In the genomic region with DNA sequence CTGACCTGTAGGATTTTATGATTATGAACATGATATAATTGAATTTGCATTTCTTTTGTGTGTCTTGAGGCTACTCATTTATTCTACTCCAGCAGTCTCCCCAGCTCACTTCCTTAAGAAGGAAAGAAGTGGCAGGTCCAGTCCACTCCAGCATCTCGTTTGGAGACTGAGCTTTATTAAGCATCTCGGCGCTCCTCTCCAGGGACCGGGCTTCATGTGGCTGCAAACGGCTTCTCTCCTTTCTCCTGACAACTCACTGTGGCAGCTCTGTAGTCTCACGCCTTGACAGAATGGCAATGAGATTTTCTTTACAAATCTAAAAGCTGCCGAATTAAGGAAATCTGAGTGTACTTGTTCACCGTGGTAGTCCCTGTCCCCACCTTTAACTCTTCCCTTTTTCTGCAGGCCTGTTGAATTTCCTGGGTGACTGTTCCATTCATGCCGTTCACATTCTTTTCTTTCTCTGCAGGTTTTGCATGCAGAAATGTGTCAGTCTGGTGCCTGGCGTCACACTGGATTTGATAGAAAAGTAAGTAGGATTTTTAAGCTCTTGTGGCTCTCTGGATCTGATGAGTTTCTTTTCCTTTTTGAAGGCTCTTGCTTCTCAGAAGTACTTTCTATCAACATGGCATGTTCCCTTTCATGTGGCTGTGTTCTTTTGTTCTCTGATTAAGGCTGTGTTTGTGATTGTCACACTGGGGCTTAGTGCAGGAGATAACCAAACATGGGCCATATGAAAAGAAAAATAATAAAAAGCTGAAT, we compare ENCODE assay signal across 8 cellular contexts.
A peak's percentile ranks its signal among the peaks of the same experiment; 100 is the strongest.
DNase-seq lines count a peak whose midpoint lies in the region; ATAC-seq and TF ChIP-seq lines count a peak whose summit lies in the region.

No MANE protein-coding gene starts in this region.

- H3K4me3 Mint-ChIP-seq in CD4-positive, alpha-beta memory T cell = peak overlapping the region; percentile 71 to 92 (median 86)
- peak overlapping the region; percentile 75 for H3K4me3 Mint-ChIP-seq in central memory CD8-positive, alpha-beta T cell
- H3K4me3 Mint-ChIP-seq in osteocyte (ENCODE audit: unreplicated experiment) = peak overlapping the region; percentile 8

- H3K4me3 ChIP-seq in CD4-positive, alpha-beta memory T cell (ENCODE audit: low read length in 2 of 2) = peak overlapping the region in 1 of 2 donors; percentile 13
- H3K4me3 ChIP-seq in OCI-LY3 (ENCODE audit: low read length) = peak overlapping the region; percentile 5; the same call in 1 of the 2 replicates

- H2AFZ ChIP-seq in OCI-LY3 (ENCODE audit: low read depth, low read length) = no peak overlapping the region

- H3K4me1 ChIP-seq in CD4-positive, alpha-beta memory T cell (ENCODE audit: insufficient read depth, low read length) = peaks cover 74% of the 10 kb centered on the region
- peaks cover 38% of the 10 kb centered on the region for H3K4me1 ChIP-seq in OCI-LY3 (ENCODE audit: low read length)

- H3K79me2 ChIP-seq in OCI-LY3 (ENCODE audit: low read length) = 0 out of 2 replicates have a peak, but pooled peaks cover 10% of the 10 kb centered on the region

- peaks cover 12 to 32% of the 10 kb centered on the region in 2 donors for H3K36me3 Mint-ChIP-seq in CD4-positive, alpha-beta memory T cell
- H3K36me3 Mint-ChIP-seq in central memory CD8-positive, alpha-beta T cell (ENCODE audit: insufficient read depth) = peaks cover 22% of the 10 kb centered on the region
- H3K36me3 Mint-ChIP-seq in osteocyte (ENCODE audit: unreplicated experiment) = peaks cover 5% of the 10 kb centered on the region

- no peak overlapping the region for H3K9ac ChIP-seq in OCI-LY3 (ENCODE audit: low read length)

- H3K9me3 ChIP-seq in CD4-positive, alpha-beta memory T cell (ENCODE audit: control insufficient read depth in 1 of 2, low read length in 2 of 2) = no peaks in the 10 kb centered on the region
- no peaks in the 10 kb centered on the region for H3K9me3 ChIP-seq in OCI-LY3 (ENCODE audit: insufficient read depth, low read length)

- CTCF ChIA-PET in CD4-positive, alpha-beta memory T cell (lab: Charles Lee; ENCODE audit: partially characterized antibody) = interaction anchor here (0.7 to 5.3 kb wide), 12 partner anchors 9 to 215 kb away, joined by 3 to 29 read pairs (median 5); no protein-coding TSS in a partner anchor

- TF ChIP-seq CTCF in OCI-LY3 (IDR thresholded peaks at IDR 0.05; ENCODE audit: low read depth, low read length) (no peak), osteocyte (IDR thresholded peaks at IDR 0.05) (no peak)

- intact Hi-C loops in CD4-positive, alpha-beta memory T cell (cut with micrococcal nuclease) = loop anchor here (1.0 to 5.0 kb wide), 4 partner anchors 10 to 66 kb away; no protein-coding TSS in a partner anchor

- POLR2A ChIA-PET in CD4-positive, alpha-beta memory T cell (lab: Charles Lee; ENCODE audit: partially characterized antibody) = interaction anchor here (0.7 to 4.1 kb wide), 19 partner anchors 9 to 142 kb away, joined by 3 to 51 read pairs (median 4); no protein-coding TSS in a partner anchor

- peaks cover 61 to 84% (median 69%) of the 10 kb centered on the region in 4 donors for H3K4me1 Mint-ChIP-seq in CD4-positive, alpha-beta memory T cell
- H3K4me1 Mint-ChIP-seq in central memory CD8-positive, alpha-beta T cell = peaks cover 63% of the 10 kb centered on the region
- peaks cover 95% of the 10 kb centered on the region for H3K4me1 Mint-ChIP-seq in osteocyte (ENCODE audit: unreplicated experiment)

- H3K27me3 ChIP-seq in CD4-positive, alpha-beta memory T cell (ENCODE audit: insufficient read depth, low read length) = no peaks in the 10 kb centered on the region
- no peaks in the 10 kb centered on the region for H3K27me3 ChIP-seq in OCI-LY3 (ENCODE audit: low read depth, low read length)

- peak in 4 of 5 donors; percentile 41 to 57 (median 50) for DNase-seq in CD4-positive, alpha-beta memory T cell
- no peak for DNase-seq in central memory CD8-positive, alpha-beta T cell (ENCODE audit: low spot score in 2 of 2)
- DNase-seq in osteocyte (ENCODE audit: extremely low spot score, unreplicated experiment) (no peak), SHP77 treated with DMSO at 0.1 percent for 48 hours (lab: John Stamatoyannopoulos, UW) (no peak), NCI-H2107 (lab: John Stamatoyannopoulos, UW) (no peak), putamen (ENCODE audit: low spot score) (no peak), Ammon's horn (ENCODE audit: low spot score) (no peak)

- no peaks in the 10 kb centered on the region for H3K36me3 ChIP-seq in CD4-positive, alpha-beta memory T cell (ENCODE audit: insufficient read depth, low read length)
- H3K36me3 ChIP-seq in OCI-LY3 (replicated peaks; ENCODE audit: low read depth, low read length) = no peaks in the 10 kb centered on the region

- H3K9me3 Mint-ChIP-seq in CD4-positive, alpha-beta memory T cell = peaks cover 0 to 2% (median 0%) of the 10 kb centered on the region in 8 donors
- peaks cover 6% of the 10 kb centered on the region for H3K9me3 Mint-ChIP-seq in central memory CD8-positive, alpha-beta T cell
- peaks cover 3% of the 10 kb centered on the region for H3K9me3 Mint-ChIP-seq in osteocyte (ENCODE audit: unreplicated experiment)

- ATAC-seq in central memory CD8-positive, alpha-beta T cell (replicated peaks; ENCODE audit: extremely low read depth, poor library complexity, severe bottlenecking) = no peak

- H3K27ac ChIP-seq in CD4-positive, alpha-beta memory T cell (ENCODE audit: low read depth, low read length) = peak overlapping the region; percentile 50
- H3K27ac ChIP-seq in OCI-LY3 (ENCODE audit: low read length) = peak overlapping the region; percentile 8; the same call in 1 of the 2 replicates

- H4K20me1 ChIP-seq in OCI-LY3 (ENCODE audit: insufficient read depth, low read length) = no peaks in the 10 kb centered on the region

- peak overlapping the region; percentile 48 for H3K4me2 ChIP-seq in OCI-LY3 (ENCODE audit: low read length)

- no peaks in the 10 kb centered on the region for H3K27me3 Mint-ChIP-seq in CD4-positive, alpha-beta memory T cell
- no peaks in the 10 kb centered on the region for H3K27me3 Mint-ChIP-seq in central memory CD8-positive, alpha-beta T cell
- no peaks in the 10 kb centered on the region for H3K27me3 Mint-ChIP-seq in osteocyte (ENCODE audit: unreplicated experiment)

- peak overlapping the region; percentile 87 to 96 (median 95) for H3K27ac Mint-ChIP-seq in CD4-positive, alpha-beta memory T cell
- peak overlapping the region; percentile 91 for H3K27ac Mint-ChIP-seq in central memory CD8-positive, alpha-beta T cell (ENCODE audit: low read depth)
- peak overlapping the region; percentile 98 for H3K27ac Mint-ChIP-seq in osteocyte (ENCODE audit: unreplicated experiment)

Comparison
In these comparisons a context has a peak if more than half of its experiments do, and no peak if none do; other contexts are left out.
1. DNase-seq: peak in CD4-positive, alpha-beta memory T cell (4 of 5); none in central memory CD8-positive, alpha-beta T cell (0 of 2), osteocyte (single experiment), SHP77 treated with DMSO at 0.1 percent for 48 hours (single experiment), NCI-H2107 (single experiment), putamen (single experiment) and Ammon's horn (single experiment).
2. H3K4me3 Mint-ChIP-seq: peak in every context shown above with its lines; median percentile 86 in CD4-positive, alpha-beta memory T cell; 75 in central memory CD8-positive, alpha-beta T cell; 8 in osteocyte.
3. Peak in every context shown above with its lines, with median percentiles within 50 percentile points of each other: H3K27ac Mint-ChIP-seq.